10 cellular contexts compared by ENCODE assay signal in the genomic region with DNA sequence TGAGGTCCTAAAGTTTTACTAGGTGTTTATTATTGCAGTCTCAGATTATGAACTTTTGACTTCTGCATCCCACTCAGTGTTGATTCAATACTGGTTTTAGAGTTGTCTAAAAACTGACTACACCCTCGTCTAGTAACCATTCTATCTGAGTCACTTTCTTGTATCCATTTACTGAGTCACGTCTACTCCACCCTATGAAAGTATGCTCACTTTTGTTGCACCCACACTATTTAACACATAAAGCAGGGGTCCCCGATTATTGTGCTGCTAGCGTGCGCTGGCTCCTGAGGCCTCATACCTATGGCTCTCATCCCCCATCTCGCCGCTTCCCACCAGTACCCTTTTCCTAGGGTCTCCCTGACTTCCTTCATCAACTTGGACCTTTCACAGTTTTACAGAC. TPM values are rescaled to one million over a fixed set of nuclear protein-coding genes. Genes with fewer than 3 reads are reported as not detected.
DNase-seq lines count a peak whose midpoint lies in the region; ATAC-seq, FAIRE-seq and TF ChIP-seq lines count a peak whose summit lies in the region.
"Had no signal": no experiment of that assay in that cellular context is flagged by ENCODE, and none has a peak within 500 bp of the region (broad histone marks: within the 10 kb centered on the region; RNA-seq: fewer than 3 reads in every experiment).

No MANE protein-coding gene starts in this region.

- peaks cover 0 to 51% (median 27%) of the 10 kb centered on the region in 9 donors for H3K9me3 Mint-ChIP-seq in naive thymus-derived CD8-positive, alpha-beta T cell
- H3K9me3 Mint-ChIP-seq in mesothelial cell of epicardium, result peaks cover 41% of the 10 kb centered on the region

- CTCF ChIA-PET in K562 (lab: Yijun Ruan, JAX; ENCODE audit: low intra/inter-chr PET ratio), result interaction anchor here (1.1 kb wide), 1 partner anchor 112 kb away, joined by 3 read pairs; no protein-coding TSS in a partner anchor

- H3K9me2 ChIP-seq in OCI-LY1 (ENCODE audit: low read depth, low read length), result no peaks in the 10 kb centered on the region

- TF ChIP-seq CTCF in OCI-LY1 (IDR thresholded peaks at IDR 0.05; ENCODE audit: low read length) (no peak), K562 (IDR thresholded peaks at IDR 0.05 in 2 of 3, conservative IDR thresholded peaks at IDR 0.05 in 1 of 3; ENCODE audit: insufficient read depth in 2 of 3, low read depth in 1 of 3, low read length in 3 of 3) (no peak), mesothelial cell of epicardium (IDR thresholded peaks at IDR 0.05; ENCODE audit: unreplicated experiment) (no peak)

- H3K9me1 ChIP-seq in K562 (ENCODE audit: control insufficient read depth, insufficient read depth, low read length), result no peaks in the 10 kb centered on the region

- H3K27ac ChIP-seq in OCI-LY1 (ENCODE audit: low read depth, low read length, poor library complexity, severe bottlenecking), result no peak overlapping the region
- H3K27ac ChIP-seq in K562 (ENCODE audit: extremely low read depth, low read depth, low read length), result no peak overlapping the region
- H3K27ac ChIP-seq: cardiac muscle cell, Peyer's patch had no signal

- POLR2A ChIA-PET in K562 (lab: Yijun Ruan, JAX), result no interaction called here
- POLR2A ChIA-PET in naive thymus-derived CD8-positive, alpha-beta T cell (lab: Charles Lee), result no interaction called here

- H3K9me3 ChIP-seq in OCI-LY1 (ENCODE audit: low read length) (peaks cover 5% of the 10 kb centered on the region; the same call in 1 of the 2 replicates), K562 (replicated peaks; ENCODE audit: control insufficient read depth, insufficient read depth, low read depth, low read length) (no peaks in the 10 kb centered on the region)

- intact Hi-C loops in K562 (cut with micrococcal nuclease), result no loop called here

- H3K36me3 Mint-ChIP-seq in naive thymus-derived CD8-positive, alpha-beta T cell, result peaks cover 47 to 63% (median 51%) of the 10 kb centered on the region in 3 donors
- H3K36me3 Mint-ChIP-seq in mesothelial cell of epicardium, result peaks cover 9% of the 10 kb centered on the region

- peaks cover 13% of the 10 kb centered on the region; the same call in 1 of the 2 replicates for H3K79me2 ChIP-seq in OCI-LY1 (ENCODE audit: insufficient read depth, low read length)
- H3K79me2 ChIP-seq in K562 (ENCODE audit: control insufficient read depth, insufficient read depth, low read length), result no peaks in the 10 kb centered on the region

- ATAC-seq in K562, result peak; percentile 43
- ATAC-seq in naive thymus-derived CD8-positive, alpha-beta T cell, result no peak
- ATAC-seq in GM19455 (IDR thresholded peaks at IDR 0.05; ENCODE audit: unreplicated experiment), result no peak

- H3K9ac ChIP-seq in OCI-LY1 (ENCODE audit: low read length) (no peak overlapping the region), K562 (ENCODE audit: insufficient read depth in 1 of 2, low read depth in 2 of 2, low read length in 2 of 2) (no peak overlapping the region)

- H2AFZ ChIP-seq in OCI-LY1 (ENCODE audit: low read length) (no peak overlapping the region), K562 (ENCODE audit: low read depth, low read length) (peak overlapping the region; percentile 23; the same call in 1 of the 2 replicates)

- H3K27me3 ChIP-seq in OCI-LY1 (ENCODE audit: insufficient read depth, low read length) (no peaks in the 10 kb centered on the region), K562 (ENCODE audit: control insufficient read depth in 2 of 2, insufficient read depth in 2 of 2, low read length in 2 of 2) (no peaks in the 10 kb centered on the region)
- H3K27me3 ChIP-seq: cardiac muscle cell, Peyer's patch had no signal

- no peaks in the 10 kb centered on the region for H3K27me3 Mint-ChIP-seq in naive thymus-derived CD8-positive, alpha-beta T cell
- H3K27me3 Mint-ChIP-seq in mesothelial cell of epicardium (ENCODE audit: low read depth), result peaks cover 1% of the 10 kb centered on the region

- H3K4me3 Mint-ChIP-seq in naive thymus-derived CD8-positive, alpha-beta T cell, result peak overlapping the region; percentile 82 to 96 (median 88)
- H3K4me3 Mint-ChIP-seq in mesothelial cell of epicardium, result no peak overlapping the region

- H3K36me3 ChIP-seq in OCI-LY1 (ENCODE audit: insufficient read depth, low read length), result peaks cover 10% of the 10 kb centered on the region
- no peaks in the 10 kb centered on the region for H3K36me3 ChIP-seq in K562 (ENCODE audit: control insufficient read depth, insufficient read depth, low read length)
- H3K36me3 ChIP-seq: cardiac muscle cell had no signal

- H4K20me1 ChIP-seq in OCI-LY1 (ENCODE audit: insufficient read depth, low read length) (no peaks in the 10 kb centered on the region), K562 (replicated peaks; ENCODE audit: control insufficient read depth, insufficient read depth, low read length) (no peaks in the 10 kb centered on the region)

- FAIRE-seq in K562 (lab: Jason Lieb, UNC) (no peak), GM19239 (lab: Jason Lieb, UNC) (no peak)

- H3K4me3 ChIP-seq in OCI-LY1 (ENCODE audit: low read depth, low read length, poor library complexity, severe bottlenecking) (peak overlapping the region; percentile 17), K562 (no peak overlapping the region)
- H3K4me3 ChIP-seq: cardiac muscle cell had no signal

- peak overlapping the region; percentile 11 to 96 (median 91) for H3K27ac Mint-ChIP-seq in naive thymus-derived CD8-positive, alpha-beta T cell
- no peak overlapping the region for H3K27ac Mint-ChIP-seq in mesothelial cell of epicardium

- no peak for TF ChIP-seq POLR2A in K562 (conservative IDR thresholded peaks at IDR 0.05)

- H3F3A ChIP-seq in OCI-LY1 (ENCODE audit: insufficient read depth, low read length), result no peaks in the 10 kb centered on the region

- TF ChIP-seq EP300 in K562 (IDR thresholded peaks at IDR 0.05; ENCODE audit: low read length), result no peak

- DNase-seq in EH (ENCODE audit: low read depth), result peak; percentile 78
- peak in 3 of 4 experiments; percentile 7 to 13 (median 13) for DNase-seq in K562 (ENCODE audit: extremely low read depth in 1 of 4, low spot score in 3 of 4)
- DNase-seq in naive thymus-derived CD8-positive, alpha-beta T cell, result no peak
- DNase-seq in NCI-H128 (lab: John Stamatoyannopoulos, UW; ENCODE audit: unreplicated experiment), result no peak
- no peak for DNase-seq in GM19239 (ENCODE audit: insufficient read length, low spot score)
- no peak for DNase-seq in mesothelial cell of epicardium (ENCODE audit: low spot score in 2 of 2, unreplicated experiment in 2 of 2)
- DNase-seq: Peyer's patch had no signal

- H3K4me1 ChIP-seq in OCI-LY1 (ENCODE audit: insufficient read depth, low read length, severe bottlenecking), result peaks cover 29% of the 10 kb centered on the region
- H3K4me1 ChIP-seq in K562 (replicated peaks in 1 of 2; ENCODE audit: control insufficient read depth in 2 of 2, insufficient read depth in 2 of 2, low read length in 2 of 2), result no peaks in the 10 kb centered on the region; a peak in 2 of 5 replicates

- in situ Hi-C loops in K562 (cut with MboI), result no loop called here

- peaks cover 15 to 71% (median 67%) of the 10 kb centered on the region in 4 donors for H3K4me1 Mint-ChIP-seq in naive thymus-derived CD8-positive, alpha-beta T cell
- peaks cover 5% of the 10 kb centered on the region for H3K4me1 Mint-ChIP-seq in mesothelial cell of epicardium

- no peak for TF ChIP-seq RAD21 in K562 (CRISPR knock-in tag; conservative IDR thresholded peaks at IDR 0.05 in 1 of 2, IDR thresholded peaks at IDR 0.05 in 1 of 2)

- 19% methylated on average over 7 of the region's 7 CpGs for WGBS in K562 (ENCODE audit: insufficient coverage, low coverage, missing lambda C conversion rate)

- H3K4me2 ChIP-seq in OCI-LY1 (ENCODE audit: low read length) (peak overlapping the region; percentile 84), K562 (ENCODE audit: insufficient read depth, low read length) (peak overlapping the region; percentile 44; the same call in 1 of the 2 replicates)

- no TSS peak for BruUV-seq in K562 (replicated peaks; lab: Mats Ljungman, UMichigan)

RNA-seq across cellular contexts. Expression of a gene that starts 2.0 kb away (rescaled TPM):
- total RNA-seq in K562 (2011; cell fraction: chromatin; rRNA removed; ENCODE audit: low replicate concordance), result 0.32 and 1.5 TPM in 2 replicates
- 0.17 and 0.26 TPM in 2 replicates for total RNA-seq in K562 (2011; cell fraction: nucleolus; rRNA removed)
- 0.44 and 0.53 TPM in 2 replicates for total RNA-seq in K562 (2011; cell fraction: nucleoplasm; rRNA removed)
- total RNA-seq in K562 (2014; rRNA removed), result 1.6 and 1.9 TPM in 2 replicates
- total RNA-seq in K562 (2014; rRNA removed; fragmentation: Illumina TruSeq; extraction: Trizol), result 3.7 and 4.4 TPM in 2 replicates
- 3.9 and 4.0 TPM in 2 replicates for total RNA-seq in K562 (2015; rRNA removed; fragmentation: Illumina TruSeq; extraction: Trizol)
- 2.5 and 2.7 TPM in 2 replicates for total RNA-seq in K562 (2021)
- 0.51 and 1.0 TPM in 2 replicates for polyA plus RNA-seq in K562 (2011; rRNA removed)
- polyA plus RNA-seq in K562 (2011; cell fraction: cytosol; rRNA removed), result 0.07 and 0.10 TPM in 2 replicates
- 0.28 and 0.33 TPM in 2 replicates for polyA plus RNA-seq in K562 (2011; cell fraction: nucleus; rRNA removed)
- 1.5 and 2.1 TPM in 2 replicates for polyA plus RNA-seq in K562 (2012)
- polyA plus RNA-seq in K562 (2014; fragmentation: Illumina TruSeq; extraction: Trizol), result 2.2 and 2.9 TPM in 2 replicates
- polyA plus RNA-seq in K562 (2014; fragmentation: Nextera tagmentation; extraction: Ambion mirVana), result 1 to 10 TPM; 1.1 to 1.3 TPM
- 1.1 and 1.5 TPM in 2 replicates for polyA plus RNA-seq in K562 (2014; rRNA removed)
- 1.9 and 3.3 TPM in 2 replicates for polyA minus RNA-seq in K562 (2011; rRNA and poly(A)+ RNA removed)
- 0.46 and 1.8 TPM in 2 replicates for polyA minus RNA-seq in K562 (2011; cell fraction: cytosol; rRNA and poly(A)+ RNA removed)
- polyA minus RNA-seq in K562 (2011; cell fraction: nucleus; rRNA and poly(A)+ RNA removed), result 1.2 and 1.3 TPM in 2 replicates
- 10 to 100 TPM; 46.8 to 49.9 TPM for total RNA-seq in naive thymus-derived CD8-positive, alpha-beta T cell
- 10 to 100 TPM; 21.7 to 28.3 (median 22.7) TPM for polyA plus RNA-seq in naive thymus-derived CD8-positive, alpha-beta T cell
- total RNA-seq in mesothelial cell of epicardium, result 4.2 to 4.5 TPM (median 4.4 TPM) in 3 replicates
- polyA plus RNA-seq: cardiac muscle cell had no signal

RNA-seq across cellular contexts. Expression of a gene that starts 32.4 kb away (rescaled TPM):
- 0.05 and 0.42 TPM in 2 replicates for total RNA-seq in K562 (2011; cell fraction: chromatin; rRNA removed; ENCODE audit: low replicate concordance)
- not detected in 2 replicates for total RNA-seq in K562 (2011; cell fraction: nucleolus; rRNA removed)
- total RNA-seq in K562 (2011; cell fraction: nucleoplasm; rRNA removed), result not detected in 2 replicates
- total RNA-seq in K562 (2014; rRNA removed) (0.41 and 0.59 TPM in 2 replicates), K562 (2014; rRNA removed; fragmentation: Illumina TruSeq; extraction: Trizol) (0.48 and 0.91 TPM in 2 replicates), K562 (2015; rRNA removed; fragmentation: Illumina TruSeq; extraction: Trizol) (0.87 and 1.0 TPM in 2 replicates), K562 (2021) (0.44 and 0.45 TPM in 2 replicates), mesothelial cell of epicardium (1.2 to 2.1 TPM (median 1.6 TPM) in 3 replicates)
- polyA plus RNA-seq in K562 (2011; rRNA removed) (0.07 and 0.15 TPM in 2 replicates), K562 (2014; fragmentation: Illumina TruSeq; extraction: Trizol) (0.33 and 0.55 TPM in 2 replicates), K562 (2014; fragmentation: Nextera tagmentation; extraction: Ambion mirVana) (under 1 TPM; 0.44 to 0.48 TPM), K562 (2014; rRNA removed) (0.32 and 1.1 TPM in 2 replicates)
- under 0.01 TPM in 1 of 2 replicates, not detected in the other for polyA plus RNA-seq in K562 (2011; cell fraction: cytosol; rRNA removed)
- polyA plus RNA-seq in K562 (2011; cell fraction: nucleus; rRNA removed), result 0.21 and 0.23 TPM in 2 replicates
- 0.53 and 1.3 TPM in 2 replicates for polyA plus RNA-seq in K562 (2012)
- 0.03 and 0.04 TPM in 2 replicates for polyA minus RNA-seq in K562 (2011; rRNA and poly(A)+ RNA removed)
- polyA minus RNA-seq in K562 (2011; cell fraction: cytosol; rRNA and poly(A)+ RNA removed), result not detected in 2 replicates
- 0.11 and 0.13 TPM in 2 replicates for polyA minus RNA-seq in K562 (2011; cell fraction: nucleus; rRNA and poly(A)+ RNA removed)
- 10 to 100 TPM; 27.6 to 28.8 TPM for total RNA-seq in naive thymus-derived CD8-positive, alpha-beta T cell
- polyA plus RNA-seq in naive thymus-derived CD8-positive, alpha-beta T cell, result 10 to 100 TPM; 29.3 to 43.1 (median 32.4) TPM
- total RNA-seq: cardiac muscle cell had no signal
- polyA plus RNA-seq: cardiac muscle cell had no signal

Comparison
In these comparisons a context has a peak if more than half of its experiments do, and no peak if none do; other contexts are left out.
1. DNase-seq: peak in EH (single experiment) and K562 (3 of 4); none in naive thymus-derived CD8-positive, alpha-beta T cell (0 of 10), NCI-H128 (single experiment), GM19239 (single experiment) and mesothelial cell of epicardium (0 of 2).